Comparison of ENCODE assay signal across 20 cellular contexts in genomic region chr14:58785741-58786140, GRCh38.
DNase-seq lines count a peak whose midpoint lies in the region; ATAC-seq, FAIRE-seq and TF ChIP-seq lines count a peak whose summit lies in the region.
"Had no signal": no experiment of that assay in that cellular context is flagged by ENCODE, and none has a peak within 500 bp of the region (broad histone marks: within the 10 kb centered on the region; RNA-seq: fewer than 3 reads in every experiment).

No MANE protein-coding gene starts in this region.

- H3K4me2 ChIP-seq in neural progenitor cell, result peak overlapping the region; percentile 8
- H3K4me2 ChIP-seq: BLaER1 treated with 17β-estradiol and CSF1 and Interleukin-3, amounts not matched to agents 10 nM and 100 nM had no signal

- H3K9me3 ChIP-seq in esophagus muscularis mucosa (no peaks in the 10 kb centered on the region), neural progenitor cell (ENCODE audit: low read depth) (no peaks in the 10 kb centered on the region)

- H3K4me1 Mint-ChIP-seq in neural progenitor cell (peaks cover 39% of the 10 kb centered on the region), progenitor cell of endocrine pancreas (ENCODE audit: low read depth) (no peaks in the 10 kb centered on the region)

- no peaks in the 10 kb centered on the region for H3K9me3 Mint-ChIP-seq in neural progenitor cell
- no peaks in the 10 kb centered on the region for H3K9me3 Mint-ChIP-seq in progenitor cell of endocrine pancreas (ENCODE audit: low read depth)
- H3K9me3 Mint-ChIP-seq: CD4-positive, alpha-beta T cell had no signal

- TF ChIP-seq CTCF in esophagus muscularis mucosa (IDR thresholded peaks at IDR 0.05) (no peak), neural progenitor cell (IDR thresholded peaks at IDR 0.05) (no peak), foreskin keratinocyte (conservative IDR thresholded peaks at IDR 0.05) (no peak), foreskin fibroblast (IDR thresholded peaks at IDR 0.05; ENCODE audit: low read depth, low read length) (no peak), progenitor cell of endocrine pancreas (IDR thresholded peaks at IDR 0.05; ENCODE audit: unreplicated experiment) (no peak)

- WGBS in esophagus muscularis mucosa, result 48% methylated on average over 3 of the region's 3 CpGs

- no peak overlapping the region for H3K27ac Mint-ChIP-seq in neural progenitor cell
- H3K27ac Mint-ChIP-seq in progenitor cell of endocrine pancreas, result no peak overlapping the region
- H3K27ac Mint-ChIP-seq: CD4-positive, alpha-beta T cell had no signal

- DNase-seq in HTR-8/SVneo (ENCODE audit: insufficient read length, low spot score), result no peak
- peak; percentile 81 for DNase-seq in esophagus muscularis mucosa (ENCODE audit: extremely low spot score)
- DNase-seq in neural progenitor cell (ENCODE audit: low spot score), result no peak
- no peak for DNase-seq in foreskin keratinocyte
- DNase-seq in foreskin fibroblast, result no peak
- DNase-seq in stimulated activated naive CD4-positive, alpha-beta T cell treated with Interleukin-2 at 50 U/mL for 16 hours (lab: John Stamatoyannopoulos, UW), result no peak
- no peak for DNase-seq in progenitor cell of endocrine pancreas (ENCODE audit: low spot score, unreplicated experiment)
- DNase-seq: ACHN; Calu3; CD4-positive, alpha-beta T cell; DMS79 treated with DMSO at 0.1 percent for 48 hours; EL; GDM1; GM23248; IMR-90 had no signal

- no peak for TF ChIP-seq EP300 in esophagus muscularis mucosa (IDR thresholded peaks at IDR 0.05)

- H3K4me3 ChIP-seq in esophagus muscularis mucosa (no peak overlapping the region), neural progenitor cell (no peak overlapping the region), foreskin fibroblast (ENCODE audit: low read depth in 1 of 2, low read length in 2 of 2) (no peak overlapping the region)
- H3K4me3 ChIP-seq: BLaER1 treated with 17β-estradiol and CSF1 and Interleukin-3, amounts not matched to agents 10 nM and 100 nM; GM23248 had no signal

- H3K27me3 ChIP-seq in esophagus muscularis mucosa (no peaks in the 10 kb centered on the region), neural progenitor cell (no peaks in the 10 kb centered on the region), foreskin keratinocyte (peaks cover 51% of the 10 kb centered on the region)
- H3K27me3 ChIP-seq: BLaER1 treated with 17β-estradiol and CSF1 and Interleukin-3, amounts not matched to agents 10 nM and 100 nM had no signal

- no peaks in the 10 kb centered on the region for H3K79me2 ChIP-seq in neural progenitor cell (ENCODE audit: low read depth)

- ATAC-seq in foreskin keratinocyte, result no peak
- ATAC-seq: HCT116 had no signal

- H3K9ac ChIP-seq in neural progenitor cell, result no peak overlapping the region
- H3K9ac ChIP-seq: BLaER1 treated with 17β-estradiol and CSF1 and Interleukin-3, amounts not matched to agents 10 nM and 100 nM; GM23248 had no signal

- H2AFZ ChIP-seq in neural progenitor cell (replicated peaks), result no peak overlapping the region
- H2AFZ ChIP-seq: GM23248 had no signal

- FAIRE-seq in HTR-8/SVneo (lab: Jason Lieb, UNC), result peak; percentile 28
- FAIRE-seq: GM12892, H54 had no signal

- H3K4me1 ChIP-seq in esophagus muscularis mucosa, result peaks cover 0 to 7% (median 1%) of the 10 kb centered on the region in 4 donors
- peaks cover 19% of the 10 kb centered on the region for H3K4me1 ChIP-seq in neural progenitor cell
- no peaks in the 10 kb centered on the region for H3K4me1 ChIP-seq in foreskin keratinocyte

- H3F3A ChIP-seq in neural progenitor cell (ENCODE audit: low read depth), result no peaks in the 10 kb centered on the region

- peaks cover 2% of the 10 kb centered on the region for H3K27me3 Mint-ChIP-seq in neural progenitor cell (ENCODE audit: insufficient read depth, low read depth)
- H3K27me3 Mint-ChIP-seq in progenitor cell of endocrine pancreas, result peaks cover 3% of the 10 kb centered on the region

- no peaks in the 10 kb centered on the region for H3K36me3 Mint-ChIP-seq in neural progenitor cell
- H3K36me3 Mint-ChIP-seq in progenitor cell of endocrine pancreas (ENCODE audit: insufficient read depth), result no peaks in the 10 kb centered on the region

- H3K36me3 ChIP-seq in esophagus muscularis mucosa (no peaks in the 10 kb centered on the region), neural progenitor cell (no peaks in the 10 kb centered on the region)
- H3K36me3 ChIP-seq: BLaER1 treated with 17β-estradiol and CSF1 and Interleukin-3, amounts not matched to agents 10 nM and 100 nM had no signal

- H3K27ac ChIP-seq in esophagus muscularis mucosa (replicated peaks in 1 of 4) (no peak overlapping the region), neural progenitor cell (no peak overlapping the region), temporal lobe (ENCODE audit: low read depth, low read length) (peak overlapping the region; percentile 13), foreskin keratinocyte (no peak overlapping the region)
- H3K27ac ChIP-seq: BLaER1 treated with 17β-estradiol and CSF1 and Interleukin-3, amounts not matched to agents 10 nM and 100 nM; GM23248 had no signal

- TF ChIP-seq POLR2A in esophagus muscularis mucosa (IDR thresholded peaks at IDR 0.05; ENCODE audit: low read depth), result no peak

- intact Hi-C loops in esophagus muscularis mucosa (cut with DNase I), result no loop called here

- no peaks in the 10 kb centered on the region for H4K20me1 ChIP-seq in neural progenitor cell (ENCODE audit: low read depth)
- H4K20me1 ChIP-seq: BLaER1 treated with 17β-estradiol and CSF1 and Interleukin-3, amounts not matched to agents 10 nM and 100 nM had no signal

- H3K4me3 Mint-ChIP-seq in neural progenitor cell (no peak overlapping the region), progenitor cell of endocrine pancreas (ENCODE audit: low read depth) (no peak overlapping the region)
- H3K4me3 Mint-ChIP-seq: CD4-positive, alpha-beta T cell had no signal
